ENCODE assay signal across 1 cellular context in the genomic region with DNA sequence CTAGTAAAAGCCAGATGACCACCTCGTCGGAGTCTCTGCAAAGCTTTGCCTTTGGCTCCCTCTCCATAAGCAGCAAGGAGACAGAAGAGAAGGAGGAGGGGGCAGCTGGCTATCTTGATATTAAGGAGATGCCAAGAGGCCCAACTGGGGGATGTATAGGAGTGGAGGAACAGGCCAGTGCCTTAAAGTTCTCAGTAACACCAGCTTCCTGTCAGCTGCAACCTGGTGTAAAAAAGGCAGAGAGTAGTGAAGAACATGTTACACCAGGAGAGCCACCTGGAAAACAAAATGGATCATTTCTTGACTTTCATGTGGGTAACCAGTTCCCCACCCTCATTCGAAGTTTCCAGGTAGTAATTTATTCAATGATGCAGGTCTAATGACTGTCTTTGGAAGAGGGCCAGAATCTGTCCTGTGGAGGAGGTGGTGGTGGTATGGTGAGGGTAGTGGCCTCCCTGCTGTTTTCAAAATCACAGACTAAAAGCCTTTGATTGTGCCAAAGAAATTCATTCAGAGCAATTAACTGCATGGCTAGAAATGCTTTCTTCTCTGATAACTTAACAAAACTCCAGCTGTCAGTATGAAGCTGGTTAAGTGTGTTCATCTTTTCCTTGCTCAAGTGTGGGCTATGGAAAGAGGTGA.
TF ChIP-seq lines count a peak whose summit lies in the region.

No MANE protein-coding gene starts in this region.

TF ChIP-seq in GM23338, 12 proteins besides CTCF, POLR2A, EP300 and RAD21 (continued from another document):
- TF ChIP-seq, protein P1, sequence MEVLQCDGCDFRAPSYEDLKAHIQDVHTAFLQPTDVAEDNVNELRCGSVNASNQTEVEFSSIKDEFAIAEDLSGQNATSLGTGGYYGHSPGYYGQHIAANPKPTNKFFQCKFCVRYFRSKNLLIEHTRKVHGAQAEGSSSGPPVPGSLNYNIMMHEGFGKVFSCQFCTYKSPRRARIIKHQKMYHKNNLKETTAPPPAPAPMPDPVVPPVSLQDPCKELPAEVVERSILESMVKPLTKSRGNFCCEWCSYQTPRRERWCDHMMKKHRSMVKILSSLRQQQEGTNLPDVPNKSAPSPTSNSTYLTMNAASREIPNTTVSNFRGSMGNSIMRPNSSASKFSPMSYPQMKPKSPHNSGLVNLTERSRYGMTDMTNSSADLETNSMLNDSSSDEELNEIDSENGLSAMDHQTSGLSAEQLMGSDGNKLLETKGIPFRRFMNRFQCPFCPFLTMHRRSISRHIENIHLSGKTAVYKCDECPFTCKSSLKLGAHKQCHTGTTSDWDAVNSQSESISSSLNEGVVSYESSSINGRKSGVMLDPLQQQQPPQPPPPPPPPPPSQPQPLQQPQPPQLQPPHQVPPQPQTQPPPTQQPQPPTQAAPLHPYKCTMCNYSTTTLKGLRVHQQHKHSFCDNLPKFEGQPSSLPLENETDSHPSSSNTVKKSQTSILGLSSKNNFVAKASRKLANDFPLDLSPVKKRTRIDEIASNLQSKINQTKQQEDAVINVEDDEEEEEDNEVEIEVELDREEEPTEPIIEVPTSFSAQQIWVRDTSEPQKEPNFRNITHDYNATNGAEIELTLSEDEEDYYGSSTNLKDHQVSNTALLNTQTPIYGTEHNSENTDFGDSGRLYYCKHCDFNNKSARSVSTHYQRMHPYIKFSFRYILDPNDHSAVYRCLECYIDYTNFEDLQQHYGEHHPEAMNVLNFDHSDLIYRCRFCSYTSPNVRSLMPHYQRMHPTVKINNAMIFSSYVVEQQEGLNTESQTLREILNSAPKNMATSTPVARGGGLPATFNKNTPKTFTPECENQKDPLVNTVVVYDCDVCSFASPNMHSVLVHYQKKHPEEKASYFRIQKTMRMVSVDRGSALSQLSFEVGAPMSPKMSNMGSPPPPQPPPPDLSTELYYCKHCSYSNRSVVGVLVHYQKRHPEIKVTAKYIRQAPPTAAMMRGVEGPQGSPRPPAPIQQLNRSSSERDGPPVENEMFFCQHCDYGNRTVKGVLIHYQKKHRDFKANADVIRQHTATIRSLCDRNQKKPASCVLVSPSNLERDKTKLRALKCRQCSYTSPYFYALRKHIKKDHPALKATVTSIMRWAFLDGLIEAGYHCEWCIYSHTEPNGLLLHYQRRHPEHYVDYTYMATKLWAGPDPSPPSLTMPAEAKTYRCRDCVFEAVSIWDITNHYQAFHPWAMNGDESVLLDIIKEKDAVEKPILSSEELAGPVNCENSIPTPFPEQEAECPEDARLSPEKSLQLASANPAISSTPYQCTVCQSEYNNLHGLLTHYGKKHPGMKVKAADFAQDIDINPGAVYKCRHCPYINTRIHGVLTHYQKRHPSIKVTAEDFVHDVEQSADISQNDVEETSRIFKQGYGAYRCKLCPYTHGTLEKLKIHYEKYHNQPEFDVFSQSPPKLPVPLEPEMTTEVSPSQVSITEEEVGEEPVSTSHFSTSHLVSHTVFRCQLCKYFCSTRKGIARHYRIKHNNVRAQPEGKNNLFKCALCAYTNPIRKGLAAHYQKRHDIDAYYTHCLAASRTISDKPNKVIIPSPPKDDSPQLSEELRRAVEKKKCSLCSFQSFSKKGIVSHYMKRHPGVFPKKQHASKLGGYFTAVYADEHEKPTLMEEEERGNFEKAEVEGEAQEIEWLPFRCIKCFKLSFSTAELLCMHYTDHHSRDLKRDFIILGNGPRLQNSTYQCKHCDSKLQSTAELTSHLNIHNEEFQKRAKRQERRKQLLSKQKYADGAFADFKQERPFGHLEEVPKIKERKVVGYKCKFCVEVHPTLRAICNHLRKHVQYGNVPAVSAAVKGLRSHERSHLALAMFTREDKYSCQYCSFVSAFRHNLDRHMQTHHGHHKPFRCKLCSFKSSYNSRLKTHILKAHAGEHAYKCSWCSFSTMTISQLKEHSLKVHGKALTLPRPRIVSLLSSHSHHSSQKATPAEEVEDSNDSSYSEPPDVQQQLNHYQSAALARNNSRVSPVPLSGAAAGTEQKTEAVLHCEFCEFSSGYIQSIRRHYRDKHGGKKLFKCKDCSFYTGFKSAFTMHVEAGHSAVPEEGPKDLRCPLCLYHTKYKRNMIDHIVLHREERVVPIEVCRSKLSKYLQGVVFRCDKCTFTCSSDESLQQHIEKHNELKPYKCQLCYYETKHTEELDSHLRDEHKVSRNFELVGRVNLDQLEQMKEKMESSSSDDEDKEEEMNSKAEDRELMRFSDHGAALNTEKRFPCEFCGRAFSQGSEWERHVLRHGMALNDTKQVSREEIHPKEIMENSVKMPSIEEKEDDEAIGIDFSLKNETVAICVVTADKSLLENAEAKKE (CRISPR knock-in tag; IDR thresholded peaks at IDR 0.05) = no peak
- TF ChIP-seq CREB1 (CRISPR knock-in tag; IDR thresholded peaks at IDR 0.05; ENCODE audit: low read depth) = no peak
- TF ChIP-seq NANOG (IDR thresholded peaks at IDR 0.05; ENCODE audit: borderline replicate concordance) = no peak
- TF ChIP-seq ZNF114 (CRISPR knock-in tag; IDR thresholded peaks at IDR 0.05) = no peak
- TF ChIP-seq, protein P2, sequence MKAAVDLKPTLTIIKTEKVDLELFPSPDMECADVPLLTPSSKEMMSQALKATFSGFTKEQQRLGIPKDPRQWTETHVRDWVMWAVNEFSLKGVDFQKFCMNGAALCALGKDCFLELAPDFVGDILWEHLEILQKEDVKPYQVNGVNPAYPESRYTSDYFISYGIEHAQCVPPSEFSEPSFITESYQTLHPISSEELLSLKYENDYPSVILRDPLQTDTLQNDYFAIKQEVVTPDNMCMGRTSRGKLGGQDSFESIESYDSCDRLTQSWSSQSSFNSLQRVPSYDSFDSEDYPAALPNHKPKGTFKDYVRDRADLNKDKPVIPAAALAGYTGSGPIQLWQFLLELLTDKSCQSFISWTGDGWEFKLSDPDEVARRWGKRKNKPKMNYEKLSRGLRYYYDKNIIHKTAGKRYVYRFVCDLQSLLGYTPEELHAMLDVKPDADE (IDR thresholded peaks at IDR 0.05) = no peak
TF ChIP-seq in GM23338: peak in this region for 0.
